9 cellular contexts compared by ENCODE assay signal in genomic region chr2:197304556-197305011, GRCh38. TPM values are rescaled to one million over a fixed set of nuclear protein-coding genes. Genes with fewer than 3 reads are reported as not detected.
DNase-seq lines count a peak whose midpoint lies in the region; ATAC-seq and TF ChIP-seq lines count a peak whose summit lies in the region.
"Had no signal": no experiment of that assay in that cellular context is flagged by ENCODE, and none has a peak within 500 bp of the region (broad histone marks: within the 10 kb centered on the region; RNA-seq: fewer than 3 reads in every experiment).

No MANE protein-coding gene starts in this region.

- H3K4me3 ChIP-seq in transverse colon = no peak overlapping the region

- no peak for TF ChIP-seq POLR2A in transverse colon (IDR thresholded peaks at IDR 0.05)

- intact Hi-C loops in transverse colon (cut with DNase I; ENCODE audit: low total_unique reads) = no loop called here

- ATAC-seq in HG03064 (IDR thresholded peaks at IDR 0.05; ENCODE audit: low read depth, unreplicated experiment) = peak; percentile 25
- ATAC-seq in activated T-cell treated with anti-CD3 and anti-CD28 coated beads, Interleukin-2, amount 50 U/mL, for 72 hours (replicated peaks in 1 of 2) = peak; percentile 67 to 75

- WGBS in transverse colon (ENCODE audit: low coverage in 1 of 2), 2 donors = 58% methylated on average over 3 of the region's 3 CpGs; no CpG with 5 or more reads in 1 of the 2 donors

- H3K9me3 Mint-ChIP-seq in activated naive CD4-positive, alpha-beta T cell treated with anti-CD3 and anti-CD28 coated beads, Interleukin-2, amount 10 ng/mL, durations not matched to agents 7 days and 5 days = no peaks in the 10 kb centered on the region
- H3K9me3 Mint-ChIP-seq in activated T-cell treated with anti-CD3 and anti-CD28 coated beads, Interleukin-2, amount 50 U/mL, for 72 hours = no peaks in the 10 kb centered on the region
- H3K9me3 Mint-ChIP-seq in chondrocyte (ENCODE audit: low read depth) = no peaks in the 10 kb centered on the region

- peaks cover 82% of the 10 kb centered on the region for H3K4me1 Mint-ChIP-seq in activated naive CD4-positive, alpha-beta T cell treated with anti-CD3 and anti-CD28 coated beads, Interleukin-2, amount 10 ng/mL, durations not matched to agents 7 days and 5 days
- peaks cover 87% of the 10 kb centered on the region for H3K4me1 Mint-ChIP-seq in activated T-cell treated with anti-CD3 and anti-CD28 coated beads, Interleukin-2, amount 50 U/mL, for 72 hours (ENCODE audit: low read depth)
- H3K4me1 Mint-ChIP-seq in chondrocyte (ENCODE audit: low read depth) = peaks cover 24% of the 10 kb centered on the region

- no peaks in the 10 kb centered on the region for H3K27me3 Mint-ChIP-seq in activated naive CD4-positive, alpha-beta T cell treated with anti-CD3 and anti-CD28 coated beads, Interleukin-2, amount 10 ng/mL, durations not matched to agents 7 days and 5 days
- no peaks in the 10 kb centered on the region for H3K27me3 Mint-ChIP-seq in activated T-cell treated with anti-CD3 and anti-CD28 coated beads, Interleukin-2, amount 50 U/mL, for 72 hours (ENCODE audit: low read depth)
- no peaks in the 10 kb centered on the region for H3K27me3 Mint-ChIP-seq in chondrocyte (ENCODE audit: low read depth)

- no peak for DNase-seq in activated naive CD4-positive, alpha-beta T cell treated with anti-CD3 and anti-CD28 coated beads, Interleukin-2, amount 10 ng/mL, durations not matched to agents 7 days and 5 days
- DNase-seq in activated naive CD4-positive, alpha-beta T cell (lab: John Stamatoyannopoulos, UW) = no peak
- DNase-seq in activated T-cell treated with anti-CD3 and anti-CD28 coated beads, Interleukin-2, amount 50 U/mL, for 72 hours = peak; percentile 51 to 60
- DNase-seq in transverse colon = no peak
- no peak for DNase-seq in effector CD4-positive, alpha-beta T cell
- no peak for DNase-seq in medulla oblongata (ENCODE audit: extremely low spot score)
- DNase-seq in chondrocyte (ENCODE audit: low spot score) = no peak
- DNase-seq: Caco-2 had no signal

- no peaks in the 10 kb centered on the region for H3K36me3 ChIP-seq in transverse colon

- peak overlapping the region; percentile 44 to 90 (median 85) for H3K27ac ChIP-seq in transverse colon

- no peaks in the 10 kb centered on the region for H3K27me3 ChIP-seq in transverse colon

- peaks cover 3 to 22% (median 20%) of the 10 kb centered on the region in 4 donors for H3K4me1 ChIP-seq in transverse colon
- H3K4me1 ChIP-seq: Caco-2 had no signal

- TF ChIP-seq EP300 in transverse colon (IDR thresholded peaks at IDR 0.05; ENCODE audit: low read depth) = no peak

- peak overlapping the region; percentile 95 for H3K4me3 Mint-ChIP-seq in activated naive CD4-positive, alpha-beta T cell treated with anti-CD3 and anti-CD28 coated beads, Interleukin-2, amount 10 ng/mL, durations not matched to agents 7 days and 5 days
- H3K4me3 Mint-ChIP-seq in activated T-cell treated with anti-CD3 and anti-CD28 coated beads, Interleukin-2, amount 50 U/mL, for 72 hours = peak overlapping the region; percentile 89 to 99
- no peak overlapping the region for H3K4me3 Mint-ChIP-seq in chondrocyte (ENCODE audit: unreplicated experiment)

- TF ChIP-seq CTCF in transverse colon (IDR thresholded peaks at IDR 0.05) = no peak
- no peak for TF ChIP-seq CTCF in chondrocyte (IDR thresholded peaks at IDR 0.05)

- peaks cover 60% of the 10 kb centered on the region for H3K36me3 Mint-ChIP-seq in activated naive CD4-positive, alpha-beta T cell treated with anti-CD3 and anti-CD28 coated beads, Interleukin-2, amount 10 ng/mL, durations not matched to agents 7 days and 5 days
- peaks cover 8 to 21% of the 10 kb centered on the region in 2 donors for H3K36me3 Mint-ChIP-seq in activated T-cell treated with anti-CD3 and anti-CD28 coated beads, Interleukin-2, amount 50 U/mL, for 72 hours (ENCODE audit: insufficient read depth in 2 of 2)
- H3K36me3 Mint-ChIP-seq in chondrocyte (ENCODE audit: low read depth) = peaks cover 2% of the 10 kb centered on the region

- CTCF ChIA-PET in activated naive CD4-positive, alpha-beta T cell treated with anti-CD3 and anti-CD28 coated beads, Interleukin-2, amount 10 ng/mL, durations not matched to agents 7 days and 5 days (lab: Charles Lee) = interaction anchor here (0.7 to 6.2 kb wide), 9 partner anchors 9 to 113 kb away, joined by 3 to 49 read pairs (median 4); no protein-coding TSS in a partner anchor

- no peaks in the 10 kb centered on the region for H3K9me3 ChIP-seq in transverse colon
- H3K9me3 ChIP-seq: Caco-2 had no signal

- in situ Hi-C loops in transverse colon (cut with MboI; ENCODE audit: low pct_ligation_motif_present in 1 of 4, low pct_unique_long_range_greater_than_20kb in 1 of 4, low sequenced_read_pairs in 3 of 4) = loop anchor here in 2 of 4 donors (25.0 kb wide), 2 partner anchors 117 to 192 kb away; no protein-coding TSS in a partner anchor

- peak overlapping the region; percentile 93 for H3K27ac Mint-ChIP-seq in activated naive CD4-positive, alpha-beta T cell treated with anti-CD3 and anti-CD28 coated beads, Interleukin-2, amount 10 ng/mL, durations not matched to agents 7 days and 5 days
- peak overlapping the region; percentile 100 for H3K27ac Mint-ChIP-seq in activated T-cell treated with anti-CD3 and anti-CD28 coated beads, Interleukin-2, amount 50 U/mL, for 72 hours
- H3K27ac Mint-ChIP-seq in chondrocyte (ENCODE audit: unreplicated experiment) = no peak overlapping the region

RNA-seq across cellular contexts. Expression of gene ANKRD44, which starts 6.0 kb away (rescaled TPM):
- total RNA-seq in activated T-cell treated with anti-CD3 and anti-CD28 coated beads, Interleukin-2, amount 50 U/mL, for 72 hours = 100 to 1,000 TPM; 114 to 141 TPM
- total RNA-seq in transverse colon (10 to 100 TPM; 13.9 to 46.8 (median 27.5) TPM), chondrocyte (21.4 to 45.8 TPM (median 26.1 TPM) in 3 replicates)

Comparison
In these comparisons a context has a peak if more than half of its experiments do, and no peak if none do; other contexts are left out.
1. DNase-seq: peak in activated T-cell treated with anti-CD3 and anti-CD28 coated beads, Interleukin-2, amount 50 U/mL, for 72 hours (2 of 2); none in activated naive CD4-positive, alpha-beta T cell treated with anti-CD3 and anti-CD28 coated beads, Interleukin-2, amount 10 ng/mL, durations not matched to agents 7 days and 5 days (single experiment), activated naive CD4-positive, alpha-beta T cell (0 of 4), transverse colon (single experiment), effector CD4-positive, alpha-beta T cell (single experiment), medulla oblongata (single experiment) and chondrocyte (single experiment).